ENCODE assay signal across 8 cellular contexts in genomic region chr22:23128269-23129108, GRCh38. TPM values are rescaled to one million over a fixed set of nuclear protein-coding genes. Genes with fewer than 3 reads are reported as not detected.
A peak's percentile ranks its signal among the peaks of the same experiment; 100 is the strongest.
DNase-seq lines count a peak whose midpoint lies in the region; ATAC-seq and TF ChIP-seq lines count a peak whose summit lies in the region.

No MANE protein-coding gene starts in this region.

- peak; percentile 82 for TF ChIP-seq CTCF in HEK293 (tag by site-specific recombination; IDR thresholded peaks at IDR 0.05)
- TF ChIP-seq CTCF in PC-3 (conservative IDR thresholded peaks at IDR 0.05; ENCODE audit: low read depth, low read length), result peak; percentile 82
- TF ChIP-seq CTCF in fibroblast of pulmonary artery (IDR thresholded peaks at IDR 0.05; ENCODE audit: low read length, missing control alignments), result peak; percentile 74
- peak; percentile 77 for TF ChIP-seq CTCF in neutrophil (IDR thresholded peaks at IDR 0.05)
- peak in 5 of 7 experiments; percentile 59 to 87 (median 82) for TF ChIP-seq CTCF in stomach (IDR thresholded peaks at IDR 0.05)

- TF ChIP-seq EP300 in stomach (IDR thresholded peaks at IDR 0.05), result no peak

- H3K79me2 ChIP-seq in PC-3 (ENCODE audit: low read length), result no peaks in the 10 kb centered on the region

- whole genome bisulfite sequencing in stomach, 5 donors, result 30 to 37% (median 34%) methylated on average over 12 to 14 of the region's 14 CpGs

- POLR2A ChIA-PET in HEK293 (lab: Yijun Ruan, JAX), result no interaction called here
- POLR2A ChIA-PET in PC-3 (lab: Charles Lee; ENCODE audit: unreplicated experiment), result interaction anchor here (0.6 kb wide), 1 partner anchor 169 kb away, joined by 3 read pairs; no protein-coding TSS in a partner anchor

- H3K27me3 ChIP-seq in PC-3 (ENCODE audit: low read length) (no peaks in the 10 kb centered on the region), neutrophil (no peaks in the 10 kb centered on the region), stomach (no peaks in the 10 kb centered on the region)

- no peak overlapping the region for H3K4me2 ChIP-seq in PC-3 (ENCODE audit: low read length)

- intact Hi-C loops in PC-3 (cut with micrococcal nuclease), result no loop called here
- intact Hi-C loops in stomach (cut with DNase I; ENCODE audit: low total_unique reads), result loop anchor here (5.0 kb wide), 1 partner anchor 171 kb away; no protein-coding TSS in a partner anchor

- peak in 12 of 14 donors; percentile 39 to 88 (median 81) for DNase-seq in C1 segment of cervical spinal cord (lab: John Stamatoyannopoulos, UW)
- DNase-seq in PC-3, result peak; percentile 73
- peak; percentile 57 for DNase-seq in activated T-helper 1 cell treated with Interleukin-2 at 50 U/mL for 16 hours (ENCODE audit: low read depth)
- DNase-seq in fibroblast of pulmonary artery (ENCODE audit: low read depth), result peak; percentile 83
- peak; percentile 84 for DNase-seq in stomach

- no peaks in the 10 kb centered on the region for H3K9me2 ChIP-seq in PC-3 (replicated peaks; ENCODE audit: low read length)

- no peak overlapping the region for H3K27ac ChIP-seq in HEK293 (ENCODE audit: extremely low read depth, low read depth, low read length)
- no peak overlapping the region for H3K27ac ChIP-seq in PC-3 (ENCODE audit: low read length)
- no peak overlapping the region for H3K27ac ChIP-seq in neutrophil
- H3K27ac ChIP-seq in stomach, result no peak overlapping the region

- no peak for TF ChIP-seq POLR2A in stomach (IDR thresholded peaks at IDR 0.05)

- no peaks in the 10 kb centered on the region for H3K4me1 ChIP-seq in HEK293 (ENCODE audit: control insufficient read depth, insufficient read depth, low read length)
- no peaks in the 10 kb centered on the region for H3K4me1 ChIP-seq in PC-3 (ENCODE audit: insufficient read depth, low read length)
- no peaks in the 10 kb centered on the region for H3K4me1 ChIP-seq in neutrophil (ENCODE audit: control insufficient read depth in 1 of 2, insufficient read depth in 1 of 2, low read depth in 1 of 2, low read length in 1 of 2)
- H3K4me1 ChIP-seq in stomach, result peaks cover 4 to 20% (median 13%) of the 10 kb centered on the region in 4 donors

- H3K4me3 ChIP-seq in HEK293 (ENCODE audit: low read depth, low read length) (no peak overlapping the region), PC-3 (ENCODE audit: low read length) (no peak overlapping the region), fibroblast of pulmonary artery (replicated peaks; ENCODE audit: low read depth, low read length) (no peak overlapping the region), neutrophil (ENCODE audit: low read depth in 1 of 2, low read length in 1 of 2) (no peak overlapping the region), stomach (no peak overlapping the region)

- H4K20me1 ChIP-seq in PC-3 (ENCODE audit: low read length), result no peaks in the 10 kb centered on the region

- H2AFZ ChIP-seq in PC-3 (ENCODE audit: low read length), result no peak overlapping the region

- peak; percentile 78 for ATAC-seq in PC-3
- no peak for ATAC-seq in GM19035 (IDR thresholded peaks at IDR 0.05; ENCODE audit: unreplicated experiment)

- H3F3A ChIP-seq in PC-3 (ENCODE audit: low read length, unreplicated experiment), result no peaks in the 10 kb centered on the region

- H3K9ac ChIP-seq in PC-3 (ENCODE audit: low read length), result no peak overlapping the region

- H3K36me3 ChIP-seq in HEK293 (ENCODE audit: control insufficient read depth in 2 of 2, insufficient read depth in 1 of 2, low read length in 2 of 2), result peaks cover 0 to 10% of the 10 kb centered on the region in 2 experiments; a peak in 1 of 3 replicates
- no peaks in the 10 kb centered on the region for H3K36me3 ChIP-seq in PC-3 (ENCODE audit: low read depth, low read length)
- no peaks in the 10 kb centered on the region for H3K36me3 ChIP-seq in neutrophil
- H3K36me3 ChIP-seq in stomach, result peaks cover 0 to 3% (median under 1%) of the 10 kb centered on the region in 4 donors

- CTCF ChIA-PET in HEK293 (lab: Yijun Ruan, JAX) (interaction anchor here (0.7 to 11.3 kb wide), 23 partner anchors 9 to 462 kb away, joined by 3 to 304 read pairs (median 4); no protein-coding TSS in a partner anchor), PC-3 (lab: Charles Lee) (interaction anchor here (0.5 to 1.6 kb wide), 2 partner anchors 103 to 169 kb away, joined by 5 to 19 read pairs; no protein-coding TSS in a partner anchor)

- BruUV-seq in PC-3 (replicated peaks; lab: Mats Ljungman, UMichigan), result no TSS peak

- H3K9me3 ChIP-seq in HEK293 (ENCODE audit: control insufficient read depth, insufficient read depth, low read depth, low read length) (no peaks in the 10 kb centered on the region), PC-3 (ENCODE audit: low read length) (no peaks in the 10 kb centered on the region), neutrophil (no peaks in the 10 kb centered on the region), stomach (no peaks in the 10 kb centered on the region)

TF ChIP-seq in HEK293, 187 proteins besides CTCF, POLR2A, EP300 and RAD21 (continues in another document):
- TF ChIP-seq ZNF548 (tag by site-specific recombination; IDR thresholded peaks at IDR 0.05), result no peak
- TF ChIP-seq ELK4 (IDR thresholded peaks at IDR 0.05; ENCODE audit: borderline replicate concordance, low read depth, low read length), result no peak
- TF ChIP-seq EGR2 (tag by site-specific recombination; IDR thresholded peaks at IDR 0.05; ENCODE audit: low read depth), result peak; percentile 28; the same call in 1 of the 2 replicates
- TF ChIP-seq ZNF2 (tag by site-specific recombination; IDR thresholded peaks at IDR 0.05), result no peak
- no peak for TF ChIP-seq ZNF660 (tag by site-specific recombination; IDR thresholded peaks at IDR 0.05)
- no peak for TF ChIP-seq GLI2 (tag by site-specific recombination; IDR thresholded peaks at IDR 0.05; ENCODE audit: borderline replicate concordance, low read depth)
- TF ChIP-seq ZNF558 (tag by site-specific recombination; IDR thresholded peaks at IDR 0.05), result no peak
- no peak for TF ChIP-seq ZNF624 (tag by site-specific recombination; IDR thresholded peaks at IDR 0.05)
- no peak for TF ChIP-seq ZEB2 (tag by site-specific recombination; IDR thresholded peaks at IDR 0.05)
- TF ChIP-seq ZNF366 (tag by site-specific recombination; conservative IDR thresholded peaks at IDR 0.05), result no peak
- TF ChIP-seq ZNF692 (tag by site-specific recombination; IDR thresholded peaks at IDR 0.05), result peak; percentile 98
- TF ChIP-seq ZSCAN16 (tag by site-specific recombination; IDR thresholded peaks at IDR 0.05), result no peak
- no peak for TF ChIP-seq TSHZ1 (tag by site-specific recombination; IDR thresholded peaks at IDR 0.05; ENCODE audit: borderline replicate concordance)

RNA-seq across cellular contexts. Expression of gene RSPH14, which starts 13.3 kb away (rescaled TPM):
- total RNA-seq in PC-3 (2014; rRNA removed), result 0.35 and 0.44 TPM in 2 replicates
- total RNA-seq in stomach, result not detected
- 1 to 10 TPM in 1 of 3 donors, not detected in 2; 2.0 TPM for polyA plus RNA-seq in stomach

RNA-seq across cellular contexts. Expression of gene RAB36, which starts 16.8 kb away (rescaled TPM):
- total RNA-seq in PC-3 (2014; rRNA removed) (1.1 and 5.1 TPM in 2 replicates), stomach (1 to 10 TPM in 2 of 5 donors, under 1 TPM in 2, not detected in 1; 0.58 to 7.6 (median 1.1) TPM)
- 1 to 10 TPM; 1.6 to 1.9 (median 1.7) TPM for polyA plus RNA-seq in stomach

RNA-seq across cellular contexts. Expression of gene BCR, which starts 51.8 kb away (rescaled TPM):
- total RNA-seq in PC-3 (2014; rRNA removed), result 36.8 and 46.8 TPM in 2 replicates
- 10 to 100 TPM; 12.8 to 80.1 (median 41.5) TPM for total RNA-seq in stomach
- polyA plus RNA-seq in stomach, result 10 to 100 TPM; 10.4 to 14.7 (median 14.1) TPM

RNA-seq across cellular contexts. Expression of gene GNAZ, which starts 58.2 kb away (rescaled TPM):
- total RNA-seq in PC-3 (2014; rRNA removed), result 14.4 and 17.6 TPM in 2 replicates
- total RNA-seq in stomach, result 10 to 100 TPM in 4 of 5 donors, 1 to 10 TPM in 1; 7.6 to 18.8 (median 17.9) TPM
- 1 to 10 TPM; 4.3 to 8.6 (median 8.1) TPM for polyA plus RNA-seq in stomach
